10 cellular contexts compared by ENCODE assay signal in genomic region chr12:54352891-54353874, GRCh38. TPM values are rescaled to one million over a fixed set of nuclear protein-coding genes. Genes with fewer than 3 reads are reported as not detected.
DNase-seq lines count a peak whose midpoint lies in the region; ATAC-seq and TF ChIP-seq lines count a peak whose summit lies in the region.
"Had no signal": no experiment of that assay in that cellular context is flagged by ENCODE, and none has a peak within 500 bp of the region (broad histone marks: within the 10 kb centered on the region; RNA-seq: fewer than 3 reads in every experiment).

No MANE protein-coding gene starts in this region.

- H3K27me3 ChIP-seq in liver (ENCODE audit: control insufficient read depth in 4 of 4, insufficient read depth in 4 of 4, low read length in 3 of 4) (no peaks in the 10 kb centered on the region), transverse colon (no peaks in the 10 kb centered on the region)

- H3K9me3 ChIP-seq in liver (ENCODE audit: control insufficient read depth in 4 of 4, low read length in 3 of 4) = no peaks in the 10 kb centered on the region
- H3K9me3 ChIP-seq in transverse colon = no peaks in the 10 kb centered on the region

- peak; percentile 79 for DNase-seq in NCI-H82 (lab: John Stamatoyannopoulos, UW)
- DNase-seq in NCI-H82 treated with DMSO at 0.1 percent for 48 hours (lab: John Stamatoyannopoulos, UW; ENCODE audit: unreplicated experiment) = no peak
- peak; percentile 26 for DNase-seq in astrocyte of the cerebellum (ENCODE audit: low read depth)
- DNase-seq in transverse colon = no peak
- no peak for DNase-seq in foreskin melanocyte

- no peak for ATAC-seq in GM19455 (IDR thresholded peaks at IDR 0.05; ENCODE audit: unreplicated experiment)
- ATAC-seq in GM19463 (IDR thresholded peaks at IDR 0.05; ENCODE audit: unreplicated experiment) = no peak

- H3K4me1 ChIP-seq in liver (ENCODE audit: control insufficient read depth in 4 of 4, insufficient read depth in 4 of 4, low read length in 3 of 4) (peaks cover 10 to 41% (median 25%) of the 10 kb centered on the region in 4 donors), transverse colon (peaks cover 10 to 47% (median 25%) of the 10 kb centered on the region in 4 donors)

- no peak for TF ChIP-seq EP300 in transverse colon (IDR thresholded peaks at IDR 0.05; ENCODE audit: low read depth)

- H3K27ac ChIP-seq in liver (ENCODE audit: low read depth in 1 of 2, low read length in 2 of 2) (peak overlapping the region; percentile 78 to 90), transverse colon (peak overlapping the region; percentile 37 to 86 (median 74))
- H3K27ac ChIP-seq: KMS-11 had no signal

- in situ Hi-C loops in astrocyte of the cerebellum (cut with HindIII; ENCODE audit: low sequenced_read_pairs) = no loop called here
- in situ Hi-C loops in transverse colon (cut with MboI; ENCODE audit: low pct_ligation_motif_present in 1 of 4, low pct_unique_long_range_greater_than_20kb in 1 of 4, low sequenced_read_pairs in 3 of 4) = no loop called here

- TF ChIP-seq CTCF in astrocyte of the cerebellum (IDR thresholded peaks at IDR 0.05; ENCODE audit: low read depth, low read length, missing control alignments) (no peak), liver (IDR thresholded peaks at IDR 0.05; ENCODE audit: low read depth, low read length, missing input control) (no peak), transverse colon (IDR thresholded peaks at IDR 0.05) (no peak)

- intact Hi-C loops in transverse colon (cut with DNase I; ENCODE audit: low total_unique reads) = no loop called here

- H3K4me3 ChIP-seq in astrocyte of the cerebellum (ENCODE audit: low read depth, low read length) (no peak overlapping the region), liver (ENCODE audit: low read depth in 1 of 3, low read length in 3 of 3) (no peak overlapping the region), transverse colon (no peak overlapping the region)

- TF ChIP-seq POLR2A in transverse colon (IDR thresholded peaks at IDR 0.05) = no peak

- H3K36me3 ChIP-seq in liver (ENCODE audit: control insufficient read depth in 4 of 4, insufficient read depth in 3 of 4, low read depth in 1 of 4, low read length in 3 of 4) (peaks cover 7 to 27% (median 23%) of the 10 kb centered on the region in 4 donors), transverse colon (peaks cover 0 to 26% (median 11%) of the 10 kb centered on the region in 4 donors)

- TF ChIP-seq RAD21 in liver (IDR thresholded peaks at IDR 0.05) = peak; percentile 29 to 48

- peak overlapping the region; percentile 26 to 27 for H3K9ac ChIP-seq in liver (ENCODE audit: low read depth in 1 of 2, low read length in 2 of 2)
- H3K9ac ChIP-seq: KMS-11 had no signal

- WGBS in liver = 34% methylated on average over 1 of the region's 1 CpG
- WGBS in transverse colon (ENCODE audit: low coverage in 1 of 2), 2 donors = 56% methylated on average over 1 of the region's 1 CpG; no CpG with 5 or more reads in 1 of the 2 donors

TF ChIP-seq in liver, 16 proteins besides CTCF, POLR2A, EP300 and RAD21:
- TF ChIP-seq ZBTB33 (IDR thresholded peaks at IDR 0.05) = peak; percentile 19
- TF ChIP-seq HNF4A (conservative IDR thresholded peaks at IDR 0.05) = peak; percentile 90 to 91
- no peak for TF ChIP-seq NR2F2 (IDR thresholded peaks at IDR 0.05)
- TF ChIP-seq SP1 (IDR thresholded peaks at IDR 0.05) = peak; percentile 98
- TF ChIP-seq TAF1 (conservative IDR thresholded peaks at IDR 0.05) = peak; percentile 63
- TF ChIP-seq JUND (IDR thresholded peaks at IDR 0.05) = peak; percentile 89 to 97
- TF ChIP-seq HNF4G (IDR thresholded peaks at IDR 0.05) = peak; percentile 79
- TF ChIP-seq RXRA (IDR thresholded peaks at IDR 0.05) = peak; percentile 96 to 97
- peak; percentile 81 for TF ChIP-seq ATF3 (IDR thresholded peaks at IDR 0.05)
- peak; percentile 29 for TF ChIP-seq YY1 (IDR thresholded peaks at IDR 0.05)
- peak in 1 of 2 donors; percentile 44 for TF ChIP-seq EGR1 (IDR thresholded peaks at IDR 0.05; ENCODE audit: low read depth in 2 of 2)
- peak; percentile 86 for TF ChIP-seq FOXA1 (IDR thresholded peaks at IDR 0.05)
- TF ChIP-seq GABPA (IDR thresholded peaks at IDR 0.05 in 1 of 2, conservative IDR thresholded peaks at IDR 0.05 in 1 of 2) = no peak
- TF ChIP-seq MAX (IDR thresholded peaks at IDR 0.05) = peak; percentile 66
- TF ChIP-seq FOXA2 (IDR thresholded peaks at IDR 0.05) = peak; percentile 90
- TF ChIP-seq, protein P1, sequence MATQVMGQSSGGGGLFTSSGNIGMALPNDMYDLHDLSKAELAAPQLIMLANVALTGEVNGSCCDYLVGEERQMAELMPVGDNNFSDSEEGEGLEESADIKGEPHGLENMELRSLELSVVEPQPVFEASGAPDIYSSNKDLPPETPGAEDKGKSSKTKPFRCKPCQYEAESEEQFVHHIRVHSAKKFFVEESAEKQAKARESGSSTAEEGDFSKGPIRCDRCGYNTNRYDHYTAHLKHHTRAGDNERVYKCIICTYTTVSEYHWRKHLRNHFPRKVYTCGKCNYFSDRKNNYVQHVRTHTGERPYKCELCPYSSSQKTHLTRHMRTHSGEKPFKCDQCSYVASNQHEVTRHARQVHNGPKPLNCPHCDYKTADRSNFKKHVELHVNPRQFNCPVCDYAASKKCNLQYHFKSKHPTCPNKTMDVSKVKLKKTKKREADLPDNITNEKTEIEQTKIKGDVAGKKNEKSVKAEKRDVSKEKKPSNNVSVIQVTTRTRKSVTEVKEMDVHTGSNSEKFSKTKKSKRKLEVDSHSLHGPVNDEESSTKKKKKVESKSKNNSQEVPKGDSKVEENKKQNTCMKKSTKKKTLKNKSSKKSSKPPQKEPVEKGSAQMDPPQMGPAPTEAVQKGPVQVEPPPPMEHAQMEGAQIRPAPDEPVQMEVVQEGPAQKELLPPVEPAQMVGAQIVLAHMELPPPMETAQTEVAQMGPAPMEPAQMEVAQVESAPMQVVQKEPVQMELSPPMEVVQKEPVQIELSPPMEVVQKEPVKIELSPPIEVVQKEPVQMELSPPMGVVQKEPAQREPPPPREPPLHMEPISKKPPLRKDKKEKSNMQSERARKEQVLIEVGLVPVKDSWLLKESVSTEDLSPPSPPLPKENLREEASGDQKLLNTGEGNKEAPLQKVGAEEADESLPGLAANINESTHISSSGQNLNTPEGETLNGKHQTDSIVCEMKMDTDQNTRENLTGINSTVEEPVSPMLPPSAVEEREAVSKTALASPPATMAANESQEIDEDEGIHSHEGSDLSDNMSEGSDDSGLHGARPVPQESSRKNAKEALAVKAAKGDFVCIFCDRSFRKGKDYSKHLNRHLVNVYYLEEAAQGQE (IDR thresholded peaks at IDR 0.05) = peak; percentile 86
TF ChIP-seq in liver: peak in this region for 14.

RNA-seq across cellular contexts. Expression of gene GPR84, which starts 11.1 kb away (rescaled TPM):
- under 1 TPM; 0.33 to 0.37 TPM for total RNA-seq in liver
- polyA plus RNA-seq in liver = under 1 TPM in 1 of 2 donors, not detected in 1; 0.09 TPM
- not detected for total RNA-seq in transverse colon
- total RNA-seq: epithelial cell of proximal tubule had no signal

RNA-seq across cellular contexts. Expression of gene COPZ1, which starts 28.3 kb away (rescaled TPM):
- total RNA-seq in liver = 10 to 100 TPM; 54.6 to 87.7 TPM
- 10 to 100 TPM; 71.9 to 92.6 TPM for polyA plus RNA-seq in liver
- 10 to 100 TPM; 25.8 to 79.6 (median 63.6) TPM for total RNA-seq in transverse colon

RNA-seq across cellular contexts. Expression of gene ZNF385A, which starts 31.4 kb away (rescaled TPM):
- total RNA-seq in liver (1 to 10 TPM; 2.8 to 4.0 TPM), transverse colon (10 to 100 TPM in 1 of 4 donors, 1 to 10 TPM in 3; 1.9 to 17.5 (median 5.7) TPM)
- polyA plus RNA-seq in liver = 1 to 10 TPM; 2.5 to 2.8 TPM

RNA-seq across cellular contexts. Expression of gene NFE2, which starts 52.4 kb away (rescaled TPM):
- total RNA-seq in liver = 100 to 1,000 TPM in 1 of 2 donors, 1 to 10 TPM in 1; 1.7 to 155 TPM
- polyA plus RNA-seq in liver = under 1 TPM; 0.44 to 0.71 TPM
- not detected for total RNA-seq in transverse colon
- total RNA-seq: epithelial cell of proximal tubule had no signal

Comparison
In these comparisons a context has a peak if more than half of its experiments do, and no peak if none do; other contexts are left out.
1. DNase-seq: peak in NCI-H82 (single experiment) and astrocyte of the cerebellum (single experiment); none in NCI-H82 treated with DMSO at 0.1 percent for 48 hours (single experiment), transverse colon (single experiment) and foreskin melanocyte (single experiment).